In genomic region chr12:50110762-50111416, GRCh38 we compare ENCODE assay signal across 1 cellular context.
TF ChIP-seq lines count a peak whose summit lies in the region.

No MANE protein-coding gene starts in this region.

TF ChIP-seq in HCT116, 20 proteins besides CTCF, POLR2A, EP300 and RAD21 (continued from another document):
- TF ChIP-seq ZBTB33 (IDR thresholded peaks at IDR 0.05; ENCODE audit: extremely low read depth, insufficient replicate concordance, low read length) (no peak), CEBPB (IDR thresholded peaks at IDR 0.05; ENCODE audit: low read depth) (no peak), TCF7L2 (IDR thresholded peaks at IDR 0.05; ENCODE audit: borderline replicate concordance, extremely low read depth, insufficient read depth, insufficient read length) (no peak), EZH2 (IDR thresholded peaks at IDR 0.05) (no peak), JUND (IDR thresholded peaks at IDR 0.05) (no peak), CBX3 (IDR thresholded peaks at IDR 0.05; ENCODE audit: low read depth) (no peak), EGR1 (IDR thresholded peaks at IDR 0.05; ENCODE audit: low read depth) (no peak), REST (IDR thresholded peaks at IDR 0.05; ENCODE audit: low read depth) (no peak), ATF3 (IDR thresholded peaks at IDR 0.05) (no peak), ZFX (IDR thresholded peaks at IDR 0.05) (no peak), ZNF274 (IDR thresholded peaks at IDR 0.05; ENCODE audit: low read depth, low read length) (no peak), ELF1 (IDR thresholded peaks at IDR 0.05; ENCODE audit: borderline replicate concordance, low read depth) (no peak), SRF (IDR thresholded peaks at IDR 0.05; ENCODE audit: low read depth) (no peak), YY1 (IDR thresholded peaks at IDR 0.05; ENCODE audit: extremely low read depth, insufficient replicate concordance, low read depth, low read length) (no peak)
